30 cellular contexts compared by ENCODE assay signal in genomic region chr5:84650448-84650847, GRCh38.
"Had no signal": no experiment of that assay in that cellular context is flagged by ENCODE, and none has a peak within 500 bp of the region (broad histone marks: within the 10 kb centered on the region; RNA-seq: fewer than 3 reads in every experiment).

No MANE protein-coding gene starts in this region.

- H3K9me3 Mint-ChIP-seq: activated CD4-positive, alpha-beta T cell treated with anti-CD3 and anti-CD28 coated beads, Interleukin-2, amount 10 ng/mL, durations not matched to agents 24 days and 14 days; activated CD8-positive, alpha-beta T cell treated with anti-CD3 and anti-CD28 coated beads for 36 hours; activated naive CD8-positive, alpha-beta T cell treated with anti-CD3 and anti-CD28 coated beads for 36 hours had no signal

- H3K4me3 ChIP-seq: K562, PC-9 had no signal

- FAIRE-seq: K562, RCC 7860 had no signal

- H3K27me3 Mint-ChIP-seq: activated CD4-positive, alpha-beta T cell treated with anti-CD3 and anti-CD28 coated beads, Interleukin-2, amount 10 ng/mL, durations not matched to agents 24 days and 14 days; activated CD8-positive, alpha-beta T cell treated with anti-CD3 and anti-CD28 coated beads for 36 hours; activated naive CD8-positive, alpha-beta T cell treated with anti-CD3 and anti-CD28 coated beads for 36 hours; activated T-helper 17 cell treated with anti-CD3 and anti-CD28 coated beads, Interleukin-2, amount 50 U/mL, for 72 hours had no signal

- H3K4me1 Mint-ChIP-seq: activated CD4-positive, alpha-beta T cell treated with anti-CD3 and anti-CD28 coated beads, Interleukin-2, amount 10 ng/mL, durations not matched to agents 24 days and 14 days; activated naive CD8-positive, alpha-beta T cell treated with anti-CD3 and anti-CD28 coated beads for 36 hours; activated T-helper 17 cell treated with anti-CD3 and anti-CD28 coated beads, Interleukin-2, amount 50 U/mL, for 72 hours had no signal

- H3K27me3 ChIP-seq: brain microvascular endothelial cell had no signal

- H3K27ac ChIP-seq: brain microvascular endothelial cell, PC-9, WERI-Rb-1 had no signal

- H3K4me3 Mint-ChIP-seq: activated CD4-positive, alpha-beta T cell treated with anti-CD3 and anti-CD28 coated beads, Interleukin-2, amount 10 ng/mL, durations not matched to agents 24 days and 14 days; activated CD8-positive, alpha-beta T cell treated with anti-CD3 and anti-CD28 coated beads for 36 hours; activated naive CD8-positive, alpha-beta T cell treated with anti-CD3 and anti-CD28 coated beads for 36 hours; activated T-cell treated with anti-CD3 and anti-CD28 coated beads, Interleukin-2, amount 50 U/mL, for 72 hours; activated T-helper 17 cell treated with anti-CD3 and anti-CD28 coated beads, Interleukin-2, amount 50 U/mL, for 72 hours had no signal

- H3K36me3 ChIP-seq: brain microvascular endothelial cell, WERI-Rb-1 had no signal

- H3K27ac Mint-ChIP-seq: activated CD4-positive, alpha-beta T cell treated with anti-CD3 and anti-CD28 coated beads, Interleukin-2, amount 10 ng/mL, durations not matched to agents 24 days and 14 days; activated CD8-positive, alpha-beta T cell treated with anti-CD3 and anti-CD28 coated beads for 36 hours; activated naive CD8-positive, alpha-beta T cell treated with anti-CD3 and anti-CD28 coated beads for 36 hours; activated T-cell treated with anti-CD3 and anti-CD28 coated beads, Interleukin-2, amount 50 U/mL, for 72 hours; activated T-helper 17 cell treated with anti-CD3 and anti-CD28 coated beads, Interleukin-2, amount 50 U/mL, for 72 hours had no signal

- DNase-seq: activated CD4-positive, alpha-beta T cell treated with anti-CD3 and anti-CD28 coated beads, Interleukin-2, amount 10 ng/mL, durations not matched to agents 24 days and 14 days; activated CD4-positive, alpha-beta T cell treated with anti-CD3 and anti-CD28 coated beads, Interleukin-2, amount 50 U/mL, for 4 hours; activated CD8-positive, alpha-beta T cell treated with anti-CD3 and anti-CD28 coated beads for 36 hours; activated effector memory CD4-positive, alpha-beta T cell treated with anti-CD3 and anti-CD28 coated beads, Interleukin-2, amount 50 U/mL, for 16 hours; activated naive CD4-positive, alpha-beta T cell; activated naive CD4-positive, alpha-beta T cell treated with anti-CD3 and anti-CD28 coated beads, Interleukin-2, amount 50 U/mL, for 16 hours; activated naive CD8-positive, alpha-beta T cell treated with anti-CD3 and anti-CD28 coated beads for 36 hours; activated T-cell treated with anti-CD3 and anti-CD28 coated beads, Interleukin-2, amount 50 U/mL, for 1 hour; activated T-cell treated with anti-CD3 and anti-CD28 coated beads, Interleukin-2, amount 50 U/mL, for 72 hours; amniotic stem cell; aorta; brain microvascular endothelial cell; central memory CD4-positive, alpha-beta T cell; NCI-H1105; NCI-H1417 treated with DMSO at 0.1 percent for 48 hours; NCI-H187 treated with DMSO at 0.1 percent for 48 hours; NCI-H2081 treated with DMSO at 0.1 percent for 48 hours; NCI-H226; NCI-H446 treated with DMSO at 0.1 percent for 48 hours; NCI-H524; PC-9; Right ventricle myocardium superior; SW 1271; T-helper 1 cell; T-helper 2 cell; T-helper 9 cell; WERI-Rb-1 had no signal

- ATAC-seq: activated CD8-positive, alpha-beta T cell treated with anti-CD3 and anti-CD28 coated beads for 36 hours; activated T-cell treated with anti-CD3 and anti-CD28 coated beads, Interleukin-2, amount 50 U/mL, for 72 hours; activated T-helper 17 cell treated with anti-CD3 and anti-CD28 coated beads, Interleukin-2, amount 50 U/mL, for 72 hours; K562 had no signal

- H3K36me3 Mint-ChIP-seq: activated naive CD8-positive, alpha-beta T cell treated with anti-CD3 and anti-CD28 coated beads for 36 hours had no signal
